In the genomic region with DNA sequence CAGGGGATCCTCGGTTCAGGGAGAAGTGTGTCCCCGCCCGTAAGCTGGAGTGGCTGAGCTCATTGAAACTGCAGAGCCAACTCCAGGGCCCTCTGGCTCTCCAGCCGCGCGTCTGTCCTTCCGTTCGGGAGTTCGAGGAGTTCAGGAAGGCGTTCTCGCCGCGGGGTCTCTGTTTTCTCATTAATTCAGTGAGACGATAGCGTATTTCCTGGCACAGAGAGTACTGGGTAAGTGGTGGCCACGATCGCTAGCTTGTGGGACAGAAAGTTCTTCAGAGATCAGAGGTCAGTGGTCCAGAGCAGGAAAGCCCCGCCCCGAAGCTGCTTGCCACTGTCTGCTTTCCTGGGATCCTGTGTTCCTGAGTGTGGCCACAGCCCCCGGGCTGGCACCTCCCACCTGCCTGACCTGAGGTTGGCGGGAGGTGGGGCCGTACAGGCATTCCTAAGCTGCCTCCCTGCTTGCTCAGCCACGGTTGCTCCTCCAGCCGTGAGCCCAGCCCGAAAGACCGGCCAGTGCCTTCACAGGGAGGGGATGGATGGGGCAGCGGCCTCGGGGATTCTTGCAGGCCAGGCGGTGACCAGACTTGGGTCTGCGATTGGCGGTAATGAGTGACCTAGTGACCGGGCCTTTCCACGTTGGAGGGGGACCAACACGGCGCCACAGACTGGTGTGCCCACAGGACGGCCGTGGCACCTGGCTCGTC, we compare ENCODE assay signal across 1 cellular context.
A peak's percentile ranks its signal among the peaks of the same experiment; 100 is the strongest.
TF ChIP-seq lines count a peak whose summit lies in the region.

No MANE protein-coding gene starts in this region.

TF ChIP-seq in HepG2, 621 proteins besides CTCF, POLR2A, EP300 and RAD21 (continued from another document and continues in another):
- TF ChIP-seq, protein P1, sequence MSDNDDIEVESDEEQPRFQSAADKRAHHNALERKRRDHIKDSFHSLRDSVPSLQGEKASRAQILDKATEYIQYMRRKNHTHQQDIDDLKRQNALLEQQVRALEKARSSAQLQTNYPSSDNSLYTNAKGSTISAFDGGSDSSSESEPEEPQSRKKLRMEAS (IDR thresholded peaks at IDR 0.05), result peak; percentile 52
- TF ChIP-seq SUZ12 (IDR thresholded peaks at IDR 0.05; ENCODE audit: low read depth, low read length) (no peak), RBAK (CRISPR knock-in tag; IDR thresholded peaks at IDR 0.05) (no peak), ZNF772 (CRISPR knock-in tag; IDR thresholded peaks at IDR 0.05) (no peak), MIXL1 (CRISPR knock-in tag; IDR thresholded peaks at IDR 0.05) (peak; percentile 49; the same call in 1 of the 2 replicates), ZNF737 (CRISPR knock-in tag; IDR thresholded peaks at IDR 0.05; ENCODE audit: borderline replicate concordance) (no peak), ZNF792 (CRISPR knock-in tag; IDR thresholded peaks at IDR 0.05) (peak; percentile 92), ZNF335 (CRISPR knock-in tag; IDR thresholded peaks at IDR 0.05) (peak; percentile 55; the same call in 1 of the 2 replicates), ZMAT3 (CRISPR knock-in tag; conservative IDR thresholded peaks at IDR 0.05) (peak; percentile 80; the same call in 1 of the 2 replicates), ZNF75D (CRISPR knock-in tag; IDR thresholded peaks at IDR 0.05; ENCODE audit: borderline replicate concordance) (no peak), SMAD1 (CRISPR knock-in tag; IDR thresholded peaks at IDR 0.05; ENCODE audit: borderline replicate concordance, low read depth) (0 out of 2 replicates have a peak, but pooled peaks have one; percentile 21), ZNF484 (CRISPR knock-in tag; IDR thresholded peaks at IDR 0.05; ENCODE audit: borderline replicate concordance, low read depth) (no peak), ZNF225 (CRISPR knock-in tag; IDR thresholded peaks at IDR 0.05) (no peak), PPARG (CRISPR knock-in tag; conservative IDR thresholded peaks at IDR 0.05) (0 out of 2 replicates have a peak, but pooled peaks have one; percentile 58), HIVEP1 (CRISPR knock-in tag; IDR thresholded peaks at IDR 0.05) (peak; percentile 32), SMYD3 (CRISPR knock-in tag; IDR thresholded peaks at IDR 0.05) (no peak), TBX3 (IDR thresholded peaks at IDR 0.05; ENCODE audit: borderline replicate concordance) (no peak), ZNF3 (CRISPR knock-in tag; IDR thresholded peaks at IDR 0.05) (no peak), ZNF724P (CRISPR knock-in tag; IDR thresholded peaks at IDR 0.05; ENCODE audit: borderline replicate concordance) (no peak; the same call in 1 of the 2 replicates), ZNF317 (CRISPR knock-in tag; IDR thresholded peaks at IDR 0.05) (no peak), ZNF674 (CRISPR knock-in tag; IDR thresholded peaks at IDR 0.05; ENCODE audit: low read depth) (no peak), ZNF33B (CRISPR knock-in tag; IDR thresholded peaks at IDR 0.05) (no peak), SPEN (CRISPR knock-in tag; IDR thresholded peaks at IDR 0.05; ENCODE audit: low read depth) (no peak; the same call in 1 of the 2 replicates), RBM39 (IDR thresholded peaks at IDR 0.05; ENCODE audit: low read depth, low read length, poor library complexity, severe bottlenecking) (no peak), TP53 (CRISPR knock-in tag; conservative IDR thresholded peaks at IDR 0.05) (peak; percentile 29; the same call in 1 of the 2 replicates)
- TF ChIP-seq, protein P2, sequence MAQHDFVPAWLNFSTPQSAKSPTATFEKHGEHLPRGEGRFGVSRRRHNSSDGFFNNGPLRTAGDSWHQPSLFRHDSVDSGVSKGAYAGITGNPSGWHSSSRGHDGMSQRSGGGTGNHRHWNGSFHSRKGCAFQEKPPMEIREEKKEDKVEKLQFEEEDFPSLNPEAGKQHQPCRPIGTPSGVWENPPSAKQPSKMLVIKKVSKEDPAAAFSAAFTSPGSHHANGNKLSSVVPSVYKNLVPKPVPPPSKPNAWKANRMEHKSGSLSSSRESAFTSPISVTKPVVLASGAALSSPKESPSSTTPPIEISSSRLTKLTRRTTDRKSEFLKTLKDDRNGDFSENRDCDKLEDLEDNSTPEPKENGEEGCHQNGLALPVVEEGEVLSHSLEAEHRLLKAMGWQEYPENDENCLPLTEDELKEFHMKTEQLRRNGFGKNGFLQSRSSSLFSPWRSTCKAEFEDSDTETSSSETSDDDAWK (CRISPR knock-in tag; IDR thresholded peaks at IDR 0.05), result no peak
- TF ChIP-seq, protein P3, sequence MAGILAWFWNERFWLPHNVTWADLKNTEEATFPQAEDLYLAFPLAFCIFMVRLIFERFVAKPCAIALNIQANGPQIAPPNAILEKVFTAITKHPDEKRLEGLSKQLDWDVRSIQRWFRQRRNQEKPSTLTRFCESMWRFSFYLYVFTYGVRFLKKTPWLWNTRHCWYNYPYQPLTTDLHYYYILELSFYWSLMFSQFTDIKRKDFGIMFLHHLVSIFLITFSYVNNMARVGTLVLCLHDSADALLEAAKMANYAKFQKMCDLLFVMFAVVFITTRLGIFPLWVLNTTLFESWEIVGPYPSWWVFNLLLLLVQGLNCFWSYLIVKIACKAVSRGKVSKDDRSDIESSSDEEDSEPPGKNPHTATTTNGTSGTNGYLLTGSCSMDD (CRISPR knock-in tag; IDR thresholded peaks at IDR 0.05), result no peak
- TF ChIP-seq, protein P4, sequence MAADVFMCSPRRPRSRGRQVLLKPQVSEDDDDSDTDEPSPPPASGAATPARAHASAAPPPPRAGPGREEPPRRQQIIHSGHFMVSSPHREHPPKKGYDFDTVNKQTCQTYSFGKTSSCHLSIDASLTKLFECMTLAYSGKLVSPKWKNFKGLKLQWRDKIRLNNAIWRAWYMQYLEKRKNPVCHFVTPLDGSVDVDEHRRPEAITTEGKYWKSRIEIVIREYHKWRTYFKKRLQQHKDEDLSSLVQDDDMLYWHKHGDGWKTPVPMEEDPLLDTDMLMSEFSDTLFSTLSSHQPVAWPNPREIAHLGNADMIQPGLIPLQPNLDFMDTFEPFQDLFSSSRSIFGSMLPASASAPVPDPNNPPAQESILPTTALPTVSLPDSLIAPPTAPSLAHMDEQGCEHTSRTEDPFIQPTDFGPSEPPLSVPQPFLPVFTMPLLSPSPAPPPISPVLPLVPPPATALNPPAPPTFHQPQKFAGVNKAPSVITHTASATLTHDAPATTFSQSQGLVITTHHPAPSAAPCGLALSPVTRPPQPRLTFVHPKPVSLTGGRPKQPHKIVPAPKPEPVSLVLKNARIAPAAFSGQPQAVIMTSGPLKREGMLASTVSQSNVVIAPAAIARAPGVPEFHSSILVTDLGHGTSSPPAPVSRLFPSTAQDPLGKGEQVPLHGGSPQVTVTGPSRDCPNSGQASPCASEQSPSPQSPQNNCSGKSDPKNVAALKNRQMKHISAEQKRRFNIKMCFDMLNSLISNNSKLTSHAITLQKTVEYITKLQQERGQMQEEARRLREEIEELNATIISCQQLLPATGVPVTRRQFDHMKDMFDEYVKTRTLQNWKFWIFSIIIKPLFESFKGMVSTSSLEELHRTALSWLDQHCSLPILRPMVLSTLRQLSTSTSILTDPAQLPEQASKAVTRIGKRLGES (CRISPR knock-in tag; IDR thresholded peaks at IDR 0.05; ENCODE audit: borderline replicate concordance), result no peak
- TF ChIP-seq, protein P5, sequence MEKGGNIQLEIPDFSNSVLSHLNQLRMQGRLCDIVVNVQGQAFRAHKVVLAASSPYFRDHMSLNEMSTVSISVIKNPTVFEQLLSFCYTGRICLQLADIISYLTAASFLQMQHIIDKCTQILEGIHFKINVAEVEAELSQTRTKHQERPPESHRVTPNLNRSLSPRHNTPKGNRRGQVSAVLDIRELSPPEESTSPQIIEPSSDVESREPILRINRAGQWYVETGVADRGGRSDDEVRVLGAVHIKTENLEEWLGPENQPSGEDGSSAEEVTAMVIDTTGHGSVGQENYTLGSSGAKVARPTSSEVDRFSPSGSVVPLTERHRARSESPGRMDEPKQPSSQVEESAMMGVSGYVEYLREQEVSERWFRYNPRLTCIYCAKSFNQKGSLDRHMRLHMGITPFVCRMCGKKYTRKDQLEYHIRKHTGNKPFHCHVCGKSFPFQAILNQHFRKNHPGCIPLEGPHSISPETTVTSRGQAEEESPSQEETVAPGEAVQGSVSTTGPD (CRISPR knock-in tag; IDR thresholded peaks at IDR 0.05), result 0 out of 2 replicates have a peak, but pooled peaks have one; percentile 9
- TF ChIP-seq, protein P6, sequence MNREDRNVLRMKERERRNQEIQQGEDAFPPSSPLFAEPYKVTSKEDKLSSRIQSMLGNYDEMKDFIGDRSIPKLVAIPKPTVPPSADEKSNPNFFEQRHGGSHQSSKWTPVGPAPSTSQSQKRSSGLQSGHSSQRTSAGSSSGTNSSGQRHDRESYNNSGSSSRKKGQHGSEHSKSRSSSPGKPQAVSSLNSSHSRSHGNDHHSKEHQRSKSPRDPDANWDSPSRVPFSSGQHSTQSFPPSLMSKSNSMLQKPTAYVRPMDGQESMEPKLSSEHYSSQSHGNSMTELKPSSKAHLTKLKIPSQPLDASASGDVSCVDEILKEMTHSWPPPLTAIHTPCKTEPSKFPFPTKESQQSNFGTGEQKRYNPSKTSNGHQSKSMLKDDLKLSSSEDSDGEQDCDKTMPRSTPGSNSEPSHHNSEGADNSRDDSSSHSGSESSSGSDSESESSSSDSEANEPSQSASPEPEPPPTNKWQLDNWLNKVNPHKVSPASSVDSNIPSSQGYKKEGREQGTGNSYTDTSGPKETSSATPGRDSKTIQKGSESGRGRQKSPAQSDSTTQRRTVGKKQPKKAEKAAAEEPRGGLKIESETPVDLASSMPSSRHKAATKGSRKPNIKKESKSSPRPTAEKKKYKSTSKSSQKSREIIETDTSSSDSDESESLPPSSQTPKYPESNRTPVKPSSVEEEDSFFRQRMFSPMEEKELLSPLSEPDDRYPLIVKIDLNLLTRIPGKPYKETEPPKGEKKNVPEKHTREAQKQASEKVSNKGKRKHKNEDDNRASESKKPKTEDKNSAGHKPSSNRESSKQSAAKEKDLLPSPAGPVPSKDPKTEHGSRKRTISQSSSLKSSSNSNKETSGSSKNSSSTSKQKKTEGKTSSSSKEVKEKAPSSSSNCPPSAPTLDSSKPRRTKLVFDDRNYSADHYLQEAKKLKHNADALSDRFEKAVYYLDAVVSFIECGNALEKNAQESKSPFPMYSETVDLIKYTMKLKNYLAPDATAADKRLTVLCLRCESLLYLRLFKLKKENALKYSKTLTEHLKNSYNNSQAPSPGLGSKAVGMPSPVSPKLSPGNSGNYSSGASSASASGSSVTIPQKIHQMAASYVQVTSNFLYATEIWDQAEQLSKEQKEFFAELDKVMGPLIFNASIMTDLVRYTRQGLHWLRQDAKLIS (CRISPR knock-in tag; IDR thresholded peaks at IDR 0.05), result no peak
- TF ChIP-seq, protein P7, sequence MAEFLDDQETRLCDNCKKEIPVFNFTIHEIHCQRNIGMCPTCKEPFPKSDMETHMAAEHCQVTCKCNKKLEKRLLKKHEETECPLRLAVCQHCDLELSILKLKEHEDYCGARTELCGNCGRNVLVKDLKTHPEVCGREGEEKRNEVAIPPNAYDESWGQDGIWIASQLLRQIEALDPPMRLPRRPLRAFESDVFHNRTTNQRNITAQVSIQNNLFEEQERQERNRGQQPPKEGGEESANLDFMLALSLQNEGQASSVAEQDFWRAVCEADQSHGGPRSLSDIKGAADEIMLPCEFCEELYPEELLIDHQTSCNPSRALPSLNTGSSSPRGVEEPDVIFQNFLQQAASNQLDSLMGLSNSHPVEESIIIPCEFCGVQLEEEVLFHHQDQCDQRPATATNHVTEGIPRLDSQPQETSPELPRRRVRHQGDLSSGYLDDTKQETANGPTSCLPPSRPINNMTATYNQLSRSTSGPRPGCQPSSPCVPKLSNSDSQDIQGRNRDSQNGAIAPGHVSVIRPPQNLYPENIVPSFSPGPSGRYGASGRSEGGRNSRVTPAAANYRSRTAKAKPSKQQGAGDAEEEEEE (CRISPR knock-in tag; IDR thresholded peaks at IDR 0.05; ENCODE audit: borderline replicate concordance), result peak; percentile 48; the same call in 1 of the 2 replicates
- TF ChIP-seq, protein P8, sequence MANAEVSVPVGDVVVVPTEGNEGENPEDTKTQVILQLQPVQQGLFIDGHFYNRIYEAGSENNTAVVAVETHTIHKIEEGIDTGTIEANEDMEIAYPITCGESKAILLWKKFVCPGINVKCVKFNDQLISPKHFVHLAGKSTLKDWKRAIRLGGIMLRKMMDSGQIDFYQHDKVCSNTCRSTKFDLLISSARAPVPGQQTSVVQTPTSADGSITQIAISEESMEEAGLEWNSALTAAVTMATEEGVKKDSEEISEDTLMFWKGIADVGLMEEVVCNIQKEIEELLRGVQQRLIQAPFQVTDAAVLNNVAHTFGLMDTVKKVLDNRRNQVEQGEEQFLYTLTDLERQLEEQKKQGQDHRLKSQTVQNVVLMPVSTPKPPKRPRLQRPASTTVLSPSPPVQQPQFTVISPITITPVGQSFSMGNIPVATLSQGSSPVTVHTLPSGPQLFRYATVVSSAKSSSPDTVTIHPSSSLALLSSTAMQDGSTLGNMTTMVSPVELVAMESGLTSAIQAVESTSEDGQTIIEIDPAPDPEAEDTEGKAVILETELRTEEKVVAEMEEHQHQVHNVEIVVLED (CRISPR knock-in tag; IDR thresholded peaks at IDR 0.05; ENCODE audit: borderline replicate concordance), result peak; percentile 23; the same call in 1 of the 2 replicates
- TF ChIP-seq, protein P9, sequence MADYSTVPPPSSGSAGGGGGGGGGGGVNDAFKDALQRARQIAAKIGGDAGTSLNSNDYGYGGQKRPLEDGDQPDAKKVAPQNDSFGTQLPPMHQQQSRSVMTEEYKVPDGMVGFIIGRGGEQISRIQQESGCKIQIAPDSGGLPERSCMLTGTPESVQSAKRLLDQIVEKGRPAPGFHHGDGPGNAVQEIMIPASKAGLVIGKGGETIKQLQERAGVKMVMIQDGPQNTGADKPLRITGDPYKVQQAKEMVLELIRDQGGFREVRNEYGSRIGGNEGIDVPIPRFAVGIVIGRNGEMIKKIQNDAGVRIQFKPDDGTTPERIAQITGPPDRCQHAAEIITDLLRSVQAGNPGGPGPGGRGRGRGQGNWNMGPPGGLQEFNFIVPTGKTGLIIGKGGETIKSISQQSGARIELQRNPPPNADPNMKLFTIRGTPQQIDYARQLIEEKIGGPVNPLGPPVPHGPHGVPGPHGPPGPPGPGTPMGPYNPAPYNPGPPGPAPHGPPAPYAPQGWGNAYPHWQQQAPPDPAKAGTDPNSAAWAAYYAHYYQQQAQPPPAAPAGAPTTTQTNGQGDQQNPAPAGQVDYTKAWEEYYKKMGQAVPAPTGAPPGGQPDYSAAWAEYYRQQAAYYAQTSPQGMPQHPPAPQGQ (CRISPR knock-in tag; IDR thresholded peaks at IDR 0.05; ENCODE audit: borderline replicate concordance), result no peak; the same call in 1 of the 2 replicates
- TF ChIP-seq, protein P10, sequence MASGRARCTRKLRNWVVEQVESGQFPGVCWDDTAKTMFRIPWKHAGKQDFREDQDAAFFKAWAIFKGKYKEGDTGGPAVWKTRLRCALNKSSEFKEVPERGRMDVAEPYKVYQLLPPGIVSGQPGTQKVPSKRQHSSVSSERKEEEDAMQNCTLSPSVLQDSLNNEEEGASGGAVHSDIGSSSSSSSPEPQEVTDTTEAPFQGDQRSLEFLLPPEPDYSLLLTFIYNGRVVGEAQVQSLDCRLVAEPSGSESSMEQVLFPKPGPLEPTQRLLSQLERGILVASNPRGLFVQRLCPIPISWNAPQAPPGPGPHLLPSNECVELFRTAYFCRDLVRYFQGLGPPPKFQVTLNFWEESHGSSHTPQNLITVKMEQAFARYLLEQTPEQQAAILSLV (CRISPR knock-in tag; IDR thresholded peaks at IDR 0.05; ENCODE audit: borderline replicate concordance), result no peak
